8 cellular contexts compared by ENCODE assay signal in the genomic region with DNA sequence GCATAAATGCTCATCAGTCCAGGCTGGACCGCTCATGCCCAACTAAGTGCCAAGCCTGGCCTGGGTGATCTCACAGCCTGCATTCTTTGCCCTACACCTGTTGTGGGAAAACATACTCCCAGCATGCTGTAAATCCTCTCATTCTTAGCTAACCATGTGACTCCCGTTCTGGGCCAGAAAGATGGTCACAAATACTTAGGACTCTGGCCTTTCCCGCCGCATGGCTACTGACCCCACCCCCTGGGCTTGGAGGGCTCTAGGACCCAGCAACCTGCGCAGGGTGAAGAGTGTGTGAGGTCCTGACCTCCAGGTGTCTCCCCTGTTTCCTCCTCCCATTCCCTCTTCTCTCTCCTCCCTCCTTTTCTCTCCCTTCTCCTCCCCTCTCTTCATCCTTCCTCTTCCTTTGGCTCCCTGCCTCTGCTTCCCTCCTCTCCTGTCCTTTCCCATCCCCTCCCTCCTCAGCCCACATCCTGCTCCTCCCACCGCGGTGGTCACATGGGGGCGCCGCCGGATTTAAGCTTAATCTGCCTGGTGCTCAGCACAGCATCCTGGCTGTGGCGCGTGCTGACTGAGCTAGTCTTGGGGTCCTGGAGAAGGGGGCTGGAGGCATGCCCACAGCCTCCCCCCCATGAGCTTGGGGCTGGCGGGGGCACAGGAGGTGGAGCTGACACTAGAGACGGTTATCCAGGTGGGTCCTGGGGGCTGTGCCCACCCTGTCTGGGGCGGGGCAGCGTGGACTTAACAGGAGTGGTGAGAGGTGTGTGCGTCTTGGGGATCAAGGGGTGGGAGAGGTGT. TPM values are rescaled to one million over a fixed set of nuclear protein-coding genes. Genes with fewer than 3 reads are reported as not detected.
DNase-seq lines count a peak whose midpoint lies in the region; ATAC-seq and TF ChIP-seq lines count a peak whose summit lies in the region.

A gene with protein sequence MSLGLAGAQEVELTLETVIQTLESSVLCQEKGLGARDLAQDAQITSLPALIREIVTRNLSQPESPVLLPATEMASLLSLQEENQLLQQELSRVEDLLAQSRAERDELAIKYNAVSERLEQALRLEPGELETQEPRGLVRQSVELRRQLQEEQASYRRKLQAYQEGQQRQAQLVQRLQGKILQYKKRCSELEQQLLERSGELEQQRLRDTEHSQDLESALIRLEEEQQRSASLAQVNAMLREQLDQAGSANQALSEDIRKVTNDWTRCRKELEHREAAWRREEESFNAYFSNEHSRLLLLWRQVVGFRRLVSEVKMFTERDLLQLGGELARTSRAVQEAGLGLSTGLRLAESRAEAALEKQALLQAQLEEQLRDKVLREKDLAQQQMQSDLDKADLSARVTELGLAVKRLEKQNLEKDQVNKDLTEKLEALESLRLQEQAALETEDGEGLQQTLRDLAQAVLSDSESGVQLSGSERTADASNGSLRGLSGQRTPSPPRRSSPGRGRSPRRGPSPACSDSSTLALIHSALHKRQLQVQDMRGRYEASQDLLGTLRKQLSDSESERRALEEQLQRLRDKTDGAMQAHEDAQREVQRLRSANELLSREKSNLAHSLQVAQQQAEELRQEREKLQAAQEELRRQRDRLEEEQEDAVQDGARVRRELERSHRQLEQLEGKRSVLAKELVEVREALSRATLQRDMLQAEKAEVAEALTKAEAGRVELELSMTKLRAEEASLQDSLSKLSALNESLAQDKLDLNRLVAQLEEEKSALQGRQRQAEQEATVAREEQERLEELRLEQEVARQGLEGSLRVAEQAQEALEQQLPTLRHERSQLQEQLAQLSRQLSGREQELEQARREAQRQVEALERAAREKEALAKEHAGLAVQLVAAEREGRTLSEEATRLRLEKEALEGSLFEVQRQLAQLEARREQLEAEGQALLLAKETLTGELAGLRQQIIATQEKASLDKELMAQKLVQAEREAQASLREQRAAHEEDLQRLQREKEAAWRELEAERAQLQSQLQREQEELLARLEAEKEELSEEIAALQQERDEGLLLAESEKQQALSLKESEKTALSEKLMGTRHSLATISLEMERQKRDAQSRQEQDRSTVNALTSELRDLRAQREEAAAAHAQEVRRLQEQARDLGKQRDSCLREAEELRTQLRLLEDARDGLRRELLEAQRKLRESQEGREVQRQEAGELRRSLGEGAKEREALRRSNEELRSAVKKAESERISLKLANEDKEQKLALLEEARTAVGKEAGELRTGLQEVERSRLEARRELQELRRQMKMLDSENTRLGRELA (N-terminal part only) (plus strand): TSS at position 541 of the 795 bp plus-strand sequence. CDS start 88 bp downstream, at position 629.

- no peaks in the 10 kb centered on the region for H3K27me3 ChIP-seq in fibroblast of lung (ENCODE audit: control insufficient read depth, insufficient read depth, low read length)

- H3K4me3 ChIP-seq in NB4 (ENCODE audit: low read depth, low read length) (no peak within 1 kb of the TSS), fibroblast of lung (replicated peaks in 1 of 4; ENCODE audit: control extremely low read depth in 1 of 4, insufficient read depth in 1 of 4, low read depth in 3 of 4, low read length in 4 of 4) (no peak within 1 kb of the TSS)

- ATAC-seq in activated CD8-positive, alpha-beta T cell treated with anti-CD3 and anti-CD28 coated beads, Interleukin-2, amount 10 ng/mL, durations not matched to agents 7 days and 5 days = peak; percentile 80
- no peak for ATAC-seq in GM21737 (IDR thresholded peaks at IDR 0.05; ENCODE audit: unreplicated experiment)
- no peak for ATAC-seq in GM21447 (IDR thresholded peaks at IDR 0.05; ENCODE audit: unreplicated experiment)

- no peak within 1 kb of the TSS for H3K4me2 ChIP-seq in fibroblast of lung (ENCODE audit: extremely low read depth, insufficient read depth, low read length)

- H3K9me3 Mint-ChIP-seq in activated CD8-positive, alpha-beta T cell treated with anti-CD3 and anti-CD28 coated beads, Interleukin-2, amount 10 ng/mL, durations not matched to agents 7 days and 5 days (ENCODE audit: insufficient read depth) = no peaks in the 10 kb centered on the region
- H3K9me3 Mint-ChIP-seq in nephron progenitor cell = no peaks in the 10 kb centered on the region

- DNase-seq in D341Med (ENCODE audit: low spot score) (peak; percentile 94), NB4 (ENCODE audit: low read depth) (peak; percentile 44), fibroblast of lung (ENCODE audit: low read depth in 2 of 2) (peak; percentile 22 to 37), nephron progenitor cell (peak; percentile 69), H4 (ENCODE audit: low spot score) (no peak)
- DNase-seq in activated CD8-positive, alpha-beta T cell treated with anti-CD3 and anti-CD28 coated beads, Interleukin-2, amount 10 ng/mL, durations not matched to agents 7 days and 5 days = peak; percentile 72

- TF ChIP-seq POLR2A in NB4 (IDR thresholded peaks at IDR 0.05; ENCODE audit: extremely low read depth, insufficient read length) = no peak

- no peaks in the 10 kb centered on the region for H3K79me2 ChIP-seq in fibroblast of lung (ENCODE audit: control insufficient read depth, insufficient read depth, low read length)

- no peaks in the 10 kb centered on the region for H3K36me3 ChIP-seq in fibroblast of lung (ENCODE audit: control insufficient read depth, insufficient read depth, low read length)

- H3K9me3 ChIP-seq in fibroblast of lung (ENCODE audit: control insufficient read depth, insufficient read depth, low read depth, low read length) = no peaks in the 10 kb centered on the region

- no peaks in the 10 kb centered on the region for H3K27me3 Mint-ChIP-seq in activated CD8-positive, alpha-beta T cell treated with anti-CD3 and anti-CD28 coated beads, Interleukin-2, amount 10 ng/mL, durations not matched to agents 7 days and 5 days (ENCODE audit: low read depth)
- H3K27me3 Mint-ChIP-seq in nephron progenitor cell (ENCODE audit: low read depth, poor library complexity) = peaks cover 8% of the 10 kb centered on the region

- H3K27ac Mint-ChIP-seq in activated CD8-positive, alpha-beta T cell treated with anti-CD3 and anti-CD28 coated beads, Interleukin-2, amount 10 ng/mL, durations not matched to agents 7 days and 5 days = peak within 1 kb of the TSS; percentile 89
- H3K27ac Mint-ChIP-seq in nephron progenitor cell = peak within 1 kb of the TSS; percentile 77

- no peak within 1 kb of the TSS for H2AFZ ChIP-seq in fibroblast of lung (ENCODE audit: low read length)

- H4K20me1 ChIP-seq in fibroblast of lung (ENCODE audit: control insufficient read depth, extremely low read depth, insufficient read depth, low read length) = no peaks in the 10 kb centered on the region

- no peaks in the 10 kb centered on the region for H3K4me1 ChIP-seq in fibroblast of lung (ENCODE audit: control insufficient read depth, extremely low read depth, insufficient read depth, low read length)

- peak within 1 kb of the TSS; percentile 74 for H3K4me3 Mint-ChIP-seq in activated CD8-positive, alpha-beta T cell treated with anti-CD3 and anti-CD28 coated beads, Interleukin-2, amount 10 ng/mL, durations not matched to agents 7 days and 5 days
- peak within 1 kb of the TSS; percentile 81 for H3K4me3 Mint-ChIP-seq in nephron progenitor cell

- H3K27ac ChIP-seq in fibroblast of lung (ENCODE audit: insufficient read depth, low read length) = no peak within 1 kb of the TSS

- POLR2A ChIA-PET in activated CD8-positive, alpha-beta T cell treated with anti-CD3 and anti-CD28 coated beads, Interleukin-2, amount 10 ng/mL, durations not matched to agents 7 days and 5 days (lab: Charles Lee) = interaction anchor here (0.9 to 1.5 kb wide), 2 partner anchors 17 to 25 kb away, joined by 7 to 8 read pairs; a partner anchor contains a TSS

- H3K36me3 Mint-ChIP-seq in activated CD8-positive, alpha-beta T cell treated with anti-CD3 and anti-CD28 coated beads, Interleukin-2, amount 10 ng/mL, durations not matched to agents 7 days and 5 days (ENCODE audit: low read depth) = no peaks in the 10 kb centered on the region
- H3K36me3 Mint-ChIP-seq in nephron progenitor cell (ENCODE audit: low read depth) = no peaks in the 10 kb centered on the region

- CTCF ChIA-PET in activated CD8-positive, alpha-beta T cell treated with anti-CD3 and anti-CD28 coated beads, Interleukin-2, amount 10 ng/mL, durations not matched to agents 7 days and 5 days (lab: Charles Lee) = interaction anchor here (0.6 to 2.1 kb wide), 5 partner anchors 13 to 124 kb away, joined by 3 to 9 read pairs (median 3); no protein-coding TSS in a partner anchor

- H3K9ac ChIP-seq in fibroblast of lung (ENCODE audit: insufficient read depth, low read length) = no peak within 1 kb of the TSS

- TF ChIP-seq CTCF in NB4 (IDR thresholded peaks at IDR 0.05; ENCODE audit: low read depth, low read length) = peak; percentile 1
- TF ChIP-seq CTCF in fibroblast of lung (conservative IDR thresholded peaks at IDR 0.05 in 1 of 2, IDR thresholded peaks at IDR 0.05 in 1 of 2; ENCODE audit: low read depth in 1 of 2, low read length in 2 of 2) = no peak
- no peak for TF ChIP-seq CTCF in nephron progenitor cell (IDR thresholded peaks at IDR 0.05)

- peaks cover 30% of the 10 kb centered on the region for H3K4me1 Mint-ChIP-seq in activated CD8-positive, alpha-beta T cell treated with anti-CD3 and anti-CD28 coated beads, Interleukin-2, amount 10 ng/mL, durations not matched to agents 7 days and 5 days (ENCODE audit: low read depth)
- peaks cover 54% of the 10 kb centered on the region for H3K4me1 Mint-ChIP-seq in nephron progenitor cell

RNA-seq across cellular contexts. Expression of the gene that starts here (rescaled TPM):
- total RNA-seq in activated CD8-positive, alpha-beta T cell treated with anti-CD3 and anti-CD28 coated beads, Interleukin-2, amount 10 ng/mL, durations not matched to agents 7 days and 5 days = 10 to 100 TPM; 31.7 to 33.1 TPM
- 20.3 and 22.3 TPM in 2 replicates for total RNA-seq in fibroblast of lung
- polyA plus RNA-seq in fibroblast of lung = 3.6 and 3.8 TPM in 2 replicates
- polyA plus RNA-seq in fibroblast of lung (2012) = 5.5 and 6.7 TPM in 2 replicates
- polyA minus RNA-seq in fibroblast of lung (ENCODE audit: low replicate concordance) = 4.7 and 5.8 TPM in 2 replicates
- total RNA-seq in H4 (2014; rRNA removed; shearing (Covaris generic)) = 2.8 and 7.6 TPM in 2 replicates
